6 cellular contexts compared by ENCODE assay signal in genomic region chr11:89877511-89877910, GRCh38. TPM values are rescaled to one million over a fixed set of nuclear protein-coding genes. Genes with fewer than 3 reads are reported as not detected.
"Had no signal": no experiment of that assay in that cellular context is flagged by ENCODE, and none has a peak within 500 bp of the region (broad histone marks: within the 10 kb centered on the region; RNA-seq: fewer than 3 reads in every experiment).

No MANE protein-coding gene starts in this region.

RNA-seq across cellular contexts. Expression of gene TRIM64B, which starts 0.8 kb away (rescaled TPM):
- total RNA-seq: GM23248, GM23338, H1, H4, H7, HFFc6 had no signal

RNA-seq across cellular contexts. Expression of gene TRIM49D1, which starts 44.5 kb away (rescaled TPM):
- total RNA-seq: GM23248, H1, H4, H7, HFFc6 had no signal

RNA-seq across cellular contexts. Expression of gene TRIM49D2, which starts 46.4 kb away (rescaled TPM):
- total RNA-seq: GM23248, GM23338, H1, H4, H7, HFFc6 had no signal
